Comparison of ENCODE assay signal across 1 cellular context in genomic region chr7:51079494-51079893, GRCh38.
TF ChIP-seq lines count a peak whose summit lies in the region.

No MANE protein-coding gene starts in this region.

TF ChIP-seq in HepG2, 621 proteins besides CTCF, POLR2A, EP300 and RAD21 (continued from another document):
- no peak for TF ChIP-seq MEIS2 (CRISPR knock-in tag; IDR thresholded peaks at IDR 0.05)
- TF ChIP-seq ATF6 (CRISPR knock-in tag; conservative IDR thresholded peaks at IDR 0.05) = no peak
- TF ChIP-seq MAZ (IDR thresholded peaks at IDR 0.05; ENCODE audit: borderline replicate concordance, low read depth, low read length) = no peak
- no peak for TF ChIP-seq MAZ (CRISPR knock-in tag; IDR thresholded peaks at IDR 0.05; ENCODE audit: low read depth)
- TF ChIP-seq MAF1 (CRISPR knock-in tag; IDR thresholded peaks at IDR 0.05; ENCODE audit: borderline replicate concordance) = no peak
- TF ChIP-seq E2F5 (CRISPR knock-in tag; conservative IDR thresholded peaks at IDR 0.05) = no peak
- TF ChIP-seq ATAD3A (CRISPR knock-in tag; IDR thresholded peaks at IDR 0.05) = no peak
- TF ChIP-seq KIAA2018 (CRISPR knock-in tag; IDR thresholded peaks at IDR 0.05; ENCODE audit: borderline replicate concordance) = no peak
- TF ChIP-seq ZNF337 (CRISPR knock-in tag; IDR thresholded peaks at IDR 0.05; ENCODE audit: borderline replicate concordance, low read depth) = no peak
- no peak for TF ChIP-seq ZNF589 (CRISPR knock-in tag; conservative IDR thresholded peaks at IDR 0.05)
- TF ChIP-seq YEATS2 (CRISPR knock-in tag; IDR thresholded peaks at IDR 0.05; ENCODE audit: borderline replicate concordance) = no peak
